ENCODE assay signal across 1 cellular context in the genomic region with DNA sequence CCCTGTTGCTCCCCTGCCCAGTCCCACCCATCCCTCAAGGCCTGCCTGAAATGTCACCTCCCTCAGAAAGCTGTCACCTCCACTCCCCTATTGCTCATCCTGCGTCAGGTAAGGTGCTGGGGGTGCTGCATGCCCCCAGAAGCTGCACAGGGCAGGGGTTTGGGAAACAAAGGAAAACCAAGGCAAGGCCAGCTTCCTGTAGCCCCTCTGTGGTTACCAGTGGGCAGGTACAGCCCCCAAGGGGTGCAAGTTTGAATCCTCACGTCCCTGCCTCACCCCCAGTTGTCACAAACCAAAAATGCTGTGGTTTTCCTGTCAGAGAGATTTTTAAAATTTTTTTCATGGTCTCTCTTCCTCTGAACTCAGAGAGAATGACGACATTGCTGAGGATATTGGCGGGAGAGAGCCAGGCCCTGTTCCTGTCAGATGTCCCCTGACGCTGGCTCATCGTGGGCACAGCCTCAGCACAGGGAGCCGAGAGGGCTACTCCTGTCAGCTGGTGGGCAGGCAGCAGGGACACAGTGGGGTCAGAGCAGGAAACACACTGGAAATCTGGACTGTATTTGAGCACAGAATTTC.
TF ChIP-seq lines count a peak whose summit lies in the region.

No MANE protein-coding gene starts in this region.

TF ChIP-seq in GM12878, 131 proteins besides CTCF, POLR2A, EP300 and RAD21:
- peak in 1 of 2 experiments; percentile 39; a peak in 1 of 4 replicates for TF ChIP-seq IKZF2 (IDR thresholded peaks at IDR 0.05)
- TF ChIP-seq EED (IDR thresholded peaks at IDR 0.05; ENCODE audit: low read depth) = peak; percentile 48; the same call in 1 of the 2 replicates
- peak; percentile 27; the same call in 1 of the 2 replicates for TF ChIP-seq IKZF1 (conservative IDR thresholded peaks at IDR 0.05)
- TF ChIP-seq DPF2 (IDR thresholded peaks at IDR 0.05) = 0 out of 2 replicates have a peak, but pooled peaks have one; percentile 20
- TF ChIP-seq, protein P1, sequence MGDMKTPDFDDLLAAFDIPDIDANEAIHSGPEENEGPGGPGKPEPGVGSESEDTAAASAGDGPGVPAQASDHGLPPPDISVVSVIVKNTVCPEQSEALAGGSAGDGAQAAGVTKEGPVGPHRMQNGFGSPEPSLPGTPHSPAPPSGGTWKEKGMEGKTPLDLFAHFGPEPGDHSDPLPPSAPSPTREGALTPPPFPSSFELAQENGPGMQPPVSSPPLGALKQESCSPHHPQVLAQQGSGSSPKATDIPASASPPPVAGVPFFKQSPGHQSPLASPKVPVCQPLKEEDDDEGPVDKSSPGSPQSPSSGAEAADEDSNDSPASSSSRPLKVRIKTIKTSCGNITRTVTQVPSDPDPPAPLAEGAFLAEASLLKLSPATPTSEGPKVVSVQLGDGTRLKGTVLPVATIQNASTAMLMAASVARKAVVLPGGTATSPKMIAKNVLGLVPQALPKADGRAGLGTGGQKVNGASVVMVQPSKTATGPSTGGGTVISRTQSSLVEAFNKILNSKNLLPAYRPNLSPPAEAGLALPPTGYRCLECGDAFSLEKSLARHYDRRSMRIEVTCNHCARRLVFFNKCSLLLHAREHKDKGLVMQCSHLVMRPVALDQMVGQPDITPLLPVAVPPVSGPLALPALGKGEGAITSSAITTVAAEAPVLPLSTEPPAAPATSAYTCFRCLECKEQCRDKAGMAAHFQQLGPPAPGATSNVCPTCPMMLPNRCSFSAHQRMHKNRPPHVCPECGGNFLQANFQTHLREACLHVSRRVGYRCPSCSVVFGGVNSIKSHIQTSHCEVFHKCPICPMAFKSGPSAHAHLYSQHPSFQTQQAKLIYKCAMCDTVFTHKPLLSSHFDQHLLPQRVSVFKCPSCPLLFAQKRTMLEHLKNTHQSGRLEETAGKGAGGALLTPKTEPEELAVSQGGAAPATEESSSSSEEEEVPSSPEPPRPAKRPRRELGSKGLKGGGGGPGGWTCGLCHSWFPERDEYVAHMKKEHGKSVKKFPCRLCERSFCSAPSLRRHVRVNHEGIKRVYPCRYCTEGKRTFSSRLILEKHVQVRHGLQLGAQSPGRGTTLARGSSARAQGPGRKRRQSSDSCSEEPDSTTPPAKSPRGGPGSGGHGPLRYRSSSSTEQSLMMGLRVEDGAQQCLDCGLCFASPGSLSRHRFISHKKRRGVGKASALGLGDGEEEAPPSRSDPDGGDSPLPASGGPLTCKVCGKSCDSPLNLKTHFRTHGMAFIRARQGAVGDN (IDR thresholded peaks at IDR 0.05) = 0 out of 2 replicates have a peak, but pooled peaks have one; percentile 30
- TF ChIP-seq SREBF1 (IDR thresholded peaks at IDR 0.05; ENCODE audit: low read length) = no peak
- TF ChIP-seq KLF5 (IDR thresholded peaks at IDR 0.05; ENCODE audit: partially characterized antibody) = no peak
- TF ChIP-seq RUNX3 (IDR thresholded peaks at IDR 0.05; ENCODE audit: low read length) = peak; percentile 70
- peak; percentile 82 for TF ChIP-seq ATF7 (IDR thresholded peaks at IDR 0.05; ENCODE audit: low read depth)
- TF ChIP-seq KDM1A (IDR thresholded peaks at IDR 0.05; ENCODE audit: borderline replicate concordance) = no peak
- peak; percentile 52; the same call in 1 of the 2 replicates for TF ChIP-seq CREB1 (IDR thresholded peaks at IDR 0.05; ENCODE audit: low read depth)
